8 cellular contexts compared by ENCODE assay signal in the genomic region with DNA sequence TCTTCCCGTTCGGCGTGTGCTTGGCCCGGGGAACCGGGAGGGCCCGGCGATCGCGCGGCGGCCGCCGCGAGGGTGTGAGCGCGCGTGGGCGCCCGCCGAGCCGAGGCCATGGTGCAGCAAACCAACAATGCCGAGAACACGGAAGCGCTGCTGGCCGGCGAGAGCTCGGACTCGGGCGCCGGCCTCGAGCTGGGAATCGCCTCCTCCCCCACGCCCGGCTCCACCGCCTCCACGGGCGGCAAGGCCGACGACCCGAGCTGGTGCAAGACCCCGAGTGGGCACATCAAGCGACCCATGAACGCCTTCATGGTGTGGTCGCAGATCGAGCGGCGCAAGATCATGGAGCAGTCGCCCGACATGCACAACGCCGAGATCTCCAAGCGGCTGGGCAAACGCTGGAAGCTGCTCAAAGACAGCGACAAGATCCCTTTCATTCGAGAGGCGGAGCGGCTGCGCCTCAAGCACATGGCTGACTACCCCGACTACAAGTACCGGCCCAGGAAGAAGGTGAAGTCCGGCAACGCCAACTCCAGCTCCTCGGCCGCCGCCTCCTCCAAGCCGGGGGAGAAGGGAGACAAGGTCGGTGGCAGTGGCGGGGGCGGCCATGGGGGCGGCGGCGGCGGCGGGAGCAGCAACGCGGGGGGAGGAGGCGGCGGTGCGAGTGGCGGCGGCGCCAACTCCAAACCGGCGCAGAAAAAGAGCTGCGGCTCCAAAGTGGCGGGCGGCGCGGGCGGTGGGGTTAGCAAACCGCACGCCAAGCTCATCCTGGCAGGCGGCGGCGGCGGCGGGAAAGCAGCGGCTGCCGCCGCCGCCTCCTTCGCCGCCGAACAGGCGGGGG. TPM values are rescaled to one million over a fixed set of nuclear protein-coding genes. Genes with fewer than 3 reads are reported as not detected.
DNase-seq lines count a peak whose midpoint lies in the region; ATAC-seq and TF ChIP-seq lines count a peak whose summit lies in the region.

No MANE protein-coding gene starts in this region.

- H3K4me1 ChIP-seq in endodermal cell (ENCODE audit: control insufficient read depth, insufficient read depth, low read length), result peaks cover 4% of the 10 kb centered on the region
- H3K4me1 ChIP-seq in mesenchymal stem cell (ENCODE audit: control insufficient read depth, insufficient read depth, low read depth, low read length), result peaks cover 2% of the 10 kb centered on the region

- peaks cover 4% of the 10 kb centered on the region for H3K79me1 ChIP-seq in mesenchymal stem cell (replicated peaks; ENCODE audit: low read length, poor library complexity, severe bottlenecking)

- peak overlapping the region; percentile 98 to 99 for H3K23ac ChIP-seq in mesenchymal stem cell (ENCODE audit: low read length in 2 of 2)

- peak overlapping the region; percentile 84 for H3K27ac Mint-ChIP-seq in activated CD4-positive, alpha-beta T cell treated with anti-CD3 and anti-CD28 coated beads, Interleukin-2, amount 10 ng/mL, durations not matched to agents 7 days and 5 days
- H3K27ac Mint-ChIP-seq in endodermal cell, result peak overlapping the region; percentile 97

- H3K4me1 Mint-ChIP-seq in activated CD4-positive, alpha-beta T cell treated with anti-CD3 and anti-CD28 coated beads, Interleukin-2, amount 10 ng/mL, durations not matched to agents 7 days and 5 days, result peaks cover 31% of the 10 kb centered on the region
- peaks cover 18% of the 10 kb centered on the region for H3K4me1 Mint-ChIP-seq in endodermal cell

- POLR2A ChIA-PET in activated CD4-positive, alpha-beta T cell treated with anti-CD3 and anti-CD28 coated beads, Interleukin-2, amount 10 ng/mL, durations not matched to agents 7 days and 5 days (lab: Charles Lee), result interaction anchor here (0.6 kb wide), 2 partner anchors 60 to 1024 kb away, joined by 5 to 7 read pairs; no protein-coding TSS in a partner anchor

- H3K4me3 ChIP-seq in endodermal cell (ENCODE audit: low read length) (peak overlapping the region; percentile 92), mesenchymal stem cell (ENCODE audit: insufficient read depth in 1 of 2, low read depth in 1 of 2, low read length in 2 of 2) (peak overlapping the region; percentile 96 to 97)

- no peaks in the 10 kb centered on the region for H3K9me3 Mint-ChIP-seq in activated CD4-positive, alpha-beta T cell treated with anti-CD3 and anti-CD28 coated beads, Interleukin-2, amount 10 ng/mL, durations not matched to agents 7 days and 5 days
- H3K9me3 Mint-ChIP-seq in endodermal cell, result no peaks in the 10 kb centered on the region

- WGBS in endodermal cell (ENCODE audit: insufficient coverage in 1 of 2, insufficient read length in 1 of 2), 2 experiments, result 0% methylated on average over 26 to 105 of the region's 105 CpGs
- WGBS in mesenchymal stem cell, result under 1% methylated on average over 80 of the region's 105 CpGs

- peak overlapping the region; percentile 87 for H4K91ac ChIP-seq in mesenchymal stem cell (ENCODE audit: low read length)

- H3K9me3 ChIP-seq in endodermal cell (ENCODE audit: control insufficient read depth, low read length) (no peaks in the 10 kb centered on the region), mesenchymal stem cell (ENCODE audit: control insufficient read depth, low read length) (no peaks in the 10 kb centered on the region)

- H3K9ac ChIP-seq in endodermal cell (ENCODE audit: extremely low read depth, low read length, poor library complexity, severe bottlenecking) (peak overlapping the region; percentile 80), mesenchymal stem cell (ENCODE audit: low read length) (peak overlapping the region; percentile 97)

- peak; percentile 72 for DNase-seq in EL
- peak; percentile 30 to 36 for DNase-seq in Kasumi-1 (lab: John Stamatoyannopoulos, UW)
- peak; percentile 47 for DNase-seq in activated CD4-positive, alpha-beta T cell treated with anti-CD3 and anti-CD28 coated beads, Interleukin-2, amount 10 ng/mL, durations not matched to agents 7 days and 5 days
- peak; percentile 60 for DNase-seq in endodermal cell
- DNase-seq in mesenchymal stem cell, result peak; percentile 72
- DNase-seq in stimulated activated naive CD8-positive, alpha-beta T cell treated with anti-CD3 and anti-CD28 coated beads, Interleukin-15, Interleukin-2, amounts not matched to agents 100 U/mL and 50 U/mL, for 24 hours, result peak; percentile 43
- DNase-seq in NCI-H774 (lab: John Stamatoyannopoulos, UW), result no peak

- peak; percentile 20 for ATAC-seq in GM21528 (IDR thresholded peaks at IDR 0.05; ENCODE audit: low FRiP score, unreplicated experiment)
- peak; percentile 10 for ATAC-seq in stimulated activated naive CD8-positive, alpha-beta T cell treated with anti-CD3 and anti-CD28 coated beads, Interleukin-15, Interleukin-2, amounts not matched to agents 100 U/mL and 50 U/mL, for 24 hours

- H3K18ac ChIP-seq in mesenchymal stem cell (ENCODE audit: low read depth in 1 of 2, low read length in 2 of 2), result peak overlapping the region; percentile 95 to 99

- H4K8ac ChIP-seq in mesenchymal stem cell (ENCODE audit: low read length), result peak overlapping the region; percentile 87

- peak overlapping the region; percentile 80 for H3K4me3 Mint-ChIP-seq in activated CD4-positive, alpha-beta T cell treated with anti-CD3 and anti-CD28 coated beads, Interleukin-2, amount 10 ng/mL, durations not matched to agents 7 days and 5 days
- no peak overlapping the region for H3K4me3 Mint-ChIP-seq in endodermal cell

- H3K27me3 ChIP-seq in endodermal cell (ENCODE audit: control insufficient read depth, insufficient read depth, low read length, poor library complexity, severe bottlenecking) (no peaks in the 10 kb centered on the region), mesenchymal stem cell (ENCODE audit: control insufficient read depth in 1 of 2, insufficient read depth in 1 of 2, low read length in 2 of 2) (no peaks in the 10 kb centered on the region)

- peak overlapping the region; percentile 92 for H2BK120ac ChIP-seq in mesenchymal stem cell (ENCODE audit: low read depth, low read length)

- peak overlapping the region; percentile 57 for H2AK5ac ChIP-seq in mesenchymal stem cell (ENCODE audit: low read length, severe bottlenecking)

- H3K27me3 Mint-ChIP-seq in activated CD4-positive, alpha-beta T cell treated with anti-CD3 and anti-CD28 coated beads, Interleukin-2, amount 10 ng/mL, durations not matched to agents 7 days and 5 days, result peaks cover 53% of the 10 kb centered on the region
- H3K27me3 Mint-ChIP-seq in endodermal cell (ENCODE audit: insufficient read depth), result no peaks in the 10 kb centered on the region

- H2AFZ ChIP-seq in mesenchymal stem cell (ENCODE audit: low read depth, low read length), result no peak overlapping the region

- peaks cover 24% of the 10 kb centered on the region for H3K36me3 ChIP-seq in endodermal cell (ENCODE audit: control insufficient read depth, insufficient read depth, low read length)
- H3K36me3 ChIP-seq in mesenchymal stem cell (ENCODE audit: control insufficient read depth in 1 of 2, insufficient read depth in 2 of 2, low read depth in 1 of 2, low read length in 2 of 2), result peaks cover 0 to 16% of the 10 kb centered on the region in 2 experiments

- peak overlapping the region; percentile 75 for H3K27ac ChIP-seq in endodermal cell (ENCODE audit: low read depth, low read length)
- peak overlapping the region; percentile 97 for H3K27ac ChIP-seq in mesenchymal stem cell (ENCODE audit: low read length, poor library complexity, severe bottlenecking)

- peak overlapping the region in 1 of 2 experiments; percentile 75 for H3K14ac ChIP-seq in mesenchymal stem cell (ENCODE audit: low read length in 2 of 2)

- peak overlapping the region in 1 of 2 experiments; percentile 87 for H2BK12ac ChIP-seq in mesenchymal stem cell (ENCODE audit: low read length in 2 of 2)

- peaks cover 5% of the 10 kb centered on the region for H3K36me3 Mint-ChIP-seq in activated CD4-positive, alpha-beta T cell treated with anti-CD3 and anti-CD28 coated beads, Interleukin-2, amount 10 ng/mL, durations not matched to agents 7 days and 5 days (ENCODE audit: low read depth)
- peaks cover 32% of the 10 kb centered on the region for H3K36me3 Mint-ChIP-seq in endodermal cell (ENCODE audit: low read depth)

- no peak for TF ChIP-seq CTCF in endodermal cell (conservative IDR thresholded peaks at IDR 0.05)

- CTCF ChIA-PET in activated CD4-positive, alpha-beta T cell treated with anti-CD3 and anti-CD28 coated beads, Interleukin-2, amount 10 ng/mL, durations not matched to agents 7 days and 5 days (lab: Charles Lee), result interaction anchor here (0.6 to 1.0 kb wide), 4 partner anchors 46 to 1958 kb away, joined by 3 to 5 read pairs (median 4); no protein-coding TSS in a partner anchor

- peak overlapping the region; percentile 87 to 98 for H3K4ac ChIP-seq in mesenchymal stem cell (ENCODE audit: low read depth in 1 of 2, low read length in 2 of 2)

- peak overlapping the region; percentile 67 for H2BK15ac ChIP-seq in mesenchymal stem cell (ENCODE audit: low read depth, poor library complexity, severe bottlenecking)

- H3K4me2 ChIP-seq in mesenchymal stem cell (ENCODE audit: low read length, poor library complexity, severe bottlenecking), result peak overlapping the region; percentile 41

- H2BK5ac ChIP-seq in mesenchymal stem cell (ENCODE audit: low read depth, low read length, poor library complexity, severe bottlenecking), result peak overlapping the region; percentile 98

RNA-seq across cellular contexts. Expression of gene SOX4, which starts 1.1 kb away (rescaled TPM):
- total RNA-seq in activated CD4-positive, alpha-beta T cell treated with anti-CD3 and anti-CD28 coated beads, Interleukin-2, amount 10 ng/mL, durations not matched to agents 7 days and 5 days, result 1 to 10 TPM; 1.4 TPM
- total RNA-seq in endodermal cell, result 10 to 100 TPM; 95.9 to 96.7 TPM
- 130 TPM for polyA plus RNA-seq in endodermal cell (2013, experiment 1 of 2)
- 129 TPM for polyA plus RNA-seq in endodermal cell (2013, experiment 2 of 2)
- polyA plus RNA-seq in mesenchymal stem cell (2013, experiment 1 of 2), result 50.2 TPM
- 50.6 TPM for polyA plus RNA-seq in mesenchymal stem cell (2013, experiment 2 of 2)

Comparison
In these comparisons a context has a peak if more than half of its experiments do, and no peak if none do; other contexts are left out.
1. RNA of gene SOX4, which starts 1.1 kb away (total RNA-seq): 95.9 to 96.7 TPM in endodermal cell; 1.4 TPM in activated CD4-positive, alpha-beta T cell treated with anti-CD3 and anti-CD28 coated beads, Interleukin-2, amount 10 ng/mL, durations not matched to agents 7 days and 5 days; every median in the first group is over 10 times any median in the second.